In the genomic region with DNA sequence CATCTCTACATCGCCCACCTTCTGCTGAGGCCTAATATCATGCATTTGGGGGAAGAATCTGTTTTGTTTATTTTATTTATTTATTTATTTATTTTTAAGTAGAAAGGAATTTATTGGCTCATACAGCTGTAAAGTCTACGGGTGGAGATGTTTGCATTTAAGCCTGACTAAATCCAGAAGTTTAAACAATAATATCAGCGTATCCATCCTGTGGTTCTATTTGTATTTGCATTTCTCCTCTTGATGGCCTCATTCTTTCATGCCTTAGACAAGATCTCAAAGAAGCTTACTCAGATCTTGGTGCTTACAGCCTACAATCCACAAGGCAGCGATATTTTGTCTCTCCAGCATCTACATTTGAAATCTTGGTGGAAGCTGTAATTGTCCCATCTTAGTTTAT, we compare ENCODE assay signal across 12 cellular contexts.
A peak's percentile ranks its signal among the peaks of the same experiment; 100 is the strongest.
DNase-seq lines count a peak whose midpoint lies in the region; ATAC-seq and TF ChIP-seq lines count a peak whose summit lies in the region.
"Had no signal": no experiment of that assay in that cellular context is flagged by ENCODE, and none has a peak within 500 bp of the region (broad histone marks: within the 10 kb centered on the region; RNA-seq: fewer than 3 reads in every experiment).

No MANE protein-coding gene starts in this region.

- H3K27me3 ChIP-seq in PC-3 (ENCODE audit: low read length) (no peaks in the 10 kb centered on the region), aorta (ENCODE audit: control insufficient read depth in 1 of 2, insufficient read depth in 2 of 2, low read length in 1 of 2) (no peaks in the 10 kb centered on the region)
- H3K27me3 ChIP-seq: BLaER1 treated with 17β-estradiol and CSF1 and Interleukin-3, amounts not matched to agents 10 nM and 100 nM had no signal

- peak overlapping the region; percentile 45 for H3K4me2 ChIP-seq in PC-3 (ENCODE audit: low read length)

- no peaks in the 10 kb centered on the region for H4K20me1 ChIP-seq in PC-3 (ENCODE audit: low read length)
- H4K20me1 ChIP-seq: BLaER1 treated with 17β-estradiol and CSF1 and Interleukin-3, amounts not matched to agents 10 nM and 100 nM had no signal

- no TSS peak for BruUV-seq in PC-3 (replicated peaks; lab: Mats Ljungman, UMichigan)

- no peak overlapping the region for H3K9ac ChIP-seq in PC-3 (ENCODE audit: low read length)

- H2AFZ ChIP-seq in PC-3 (ENCODE audit: low read length) = no peak overlapping the region

- WGBS in aorta, 2 donors = 69 to 78% methylated on average over 4 of the region's 4 CpGs
- WGBS in lower leg skin, 2 donors = 90 to 96% methylated on average over 4 of the region's 4 CpGs

- H3K36me3 ChIP-seq in PC-3 (ENCODE audit: low read depth, low read length) (no peaks in the 10 kb centered on the region), aorta (ENCODE audit: control insufficient read depth in 1 of 2, insufficient read depth in 2 of 2, low read length in 1 of 2) (no peaks in the 10 kb centered on the region)
- H3K36me3 ChIP-seq: BLaER1 treated with 17β-estradiol and CSF1 and Interleukin-3, amounts not matched to agents 10 nM and 100 nM had no signal

- no peaks in the 10 kb centered on the region for H3K9me2 ChIP-seq in PC-3 (replicated peaks; ENCODE audit: low read length)

- H3K4me1 ChIP-seq in PC-3 (ENCODE audit: insufficient read depth, low read length) (peaks cover 40% of the 10 kb centered on the region), aorta (ENCODE audit: control insufficient read depth in 1 of 2, insufficient read depth in 2 of 2, low read length in 2 of 2) (no peaks in the 10 kb centered on the region)

- H3K4me3 ChIP-seq in PC-3 (ENCODE audit: low read length) = no peak overlapping the region
- H3K4me3 ChIP-seq in foreskin fibroblast (ENCODE audit: low read depth in 1 of 2, low read length in 2 of 2) = no peak overlapping the region
- no peak overlapping the region for H3K4me3 ChIP-seq in aorta (ENCODE audit: low read length in 2 of 2)
- H3K4me3 ChIP-seq in lower leg skin (ENCODE audit: low read depth, poor library complexity, severe bottlenecking) = no peak overlapping the region
- H3K4me3 ChIP-seq: BLaER1 treated with 17β-estradiol and CSF1 and Interleukin-3, amounts not matched to agents 10 nM and 100 nM had no signal

- peak overlapping the region; percentile 21; the same call in 1 of the 2 replicates for H3K27ac ChIP-seq in 22Rv1
- peak overlapping the region; percentile 45 for H3K27ac ChIP-seq in PC-3 (ENCODE audit: low read length)
- H3K27ac ChIP-seq in aorta (ENCODE audit: low read depth in 1 of 2, low read length in 2 of 2) = no peak overlapping the region
- H3K27ac ChIP-seq: HL-60 had no signal

- no peaks in the 10 kb centered on the region for H3K79me2 ChIP-seq in PC-3 (ENCODE audit: low read length)

- no peaks in the 10 kb centered on the region for H3K9me3 ChIP-seq in PC-3 (ENCODE audit: low read length)
- H3K9me3 ChIP-seq in aorta (ENCODE audit: control insufficient read depth, low read length) = no peaks in the 10 kb centered on the region

- peak; percentile 39 for DNase-seq in HT-29 (ENCODE audit: low spot score)
- DNase-seq in PC-3 = peak; percentile 77
- DNase-seq in foreskin fibroblast = peak; percentile 6 to 13
- no peak for DNase-seq in aorta
- DNase-seq in lower leg skin (ENCODE audit: low spot score in 2 of 2) = no peak
- DNase-seq: ACHN; CD4-positive, CD25-positive, alpha-beta regulatory T cell had no signal

- H3F3A ChIP-seq in PC-3 (ENCODE audit: low read length, unreplicated experiment) = no peaks in the 10 kb centered on the region

- ATAC-seq in PC-3 (peak; percentile 82), aorta (ENCODE audit: low FRiP score) (no peak), HG02678 (IDR thresholded peaks at IDR 0.05; ENCODE audit: unreplicated experiment) (no peak)
- ATAC-seq: HCT116 had no signal

- POLR2A ChIA-PET in PC-3 (lab: Charles Lee; ENCODE audit: unreplicated experiment) = no interaction called here

- no peak for TF ChIP-seq CTCF in 22Rv1 (IDR thresholded peaks at IDR 0.05)
- TF ChIP-seq CTCF in PC-3 (conservative IDR thresholded peaks at IDR 0.05; ENCODE audit: low read depth, low read length) = peak; percentile 13; the same call in 1 of the 2 replicates
- TF ChIP-seq CTCF in foreskin fibroblast (IDR thresholded peaks at IDR 0.05; ENCODE audit: low read depth, low read length) = no peak
- no peak for TF ChIP-seq CTCF in lower leg skin (IDR thresholded peaks at IDR 0.05)

- CTCF ChIA-PET in PC-3 (lab: Charles Lee) = interaction anchor here (0.6 to 0.7 kb wide), 2 partner anchors 245 to 524 kb away, joined by 3 to 4 read pairs; no protein-coding TSS in a partner anchor

- no peak for TF ChIP-seq POLR2A in lower leg skin (IDR thresholded peaks at IDR 0.05)

- intact Hi-C loops in PC-3 (cut with micrococcal nuclease) = loop anchor here (1.0 to 10.0 kb wide), 4 partner anchors 242 to 654 kb away; a partner anchor contains a TSS
- intact Hi-C loops in aorta (cut with DNase I) = no loop called here
- intact Hi-C loops in lower leg skin (cut with DNase I; ENCODE audit: low total_unique reads) = no loop called here

Comparison
In these comparisons a context has a peak if more than half of its experiments do, and no peak if none do; other contexts are left out.
1. H3K27ac ChIP-seq: peak in 22Rv1 (single experiment) and PC-3 (single experiment); none in aorta (0 of 2).
2. DNase-seq: peak in HT-29 (single experiment), PC-3 (single experiment) and foreskin fibroblast (2 of 2); none in aorta (0 of 2) and lower leg skin (0 of 2).